2 cellular contexts compared by ENCODE assay signal in genomic region chr7:71439316-71439715, GRCh38.
TF ChIP-seq lines count a peak whose summit lies in the region.

No MANE protein-coding gene starts in this region.

TF ChIP-seq in neural cell, 6 proteins besides CTCF, POLR2A, EP300 and RAD21:
- TF ChIP-seq, protein P1, sequence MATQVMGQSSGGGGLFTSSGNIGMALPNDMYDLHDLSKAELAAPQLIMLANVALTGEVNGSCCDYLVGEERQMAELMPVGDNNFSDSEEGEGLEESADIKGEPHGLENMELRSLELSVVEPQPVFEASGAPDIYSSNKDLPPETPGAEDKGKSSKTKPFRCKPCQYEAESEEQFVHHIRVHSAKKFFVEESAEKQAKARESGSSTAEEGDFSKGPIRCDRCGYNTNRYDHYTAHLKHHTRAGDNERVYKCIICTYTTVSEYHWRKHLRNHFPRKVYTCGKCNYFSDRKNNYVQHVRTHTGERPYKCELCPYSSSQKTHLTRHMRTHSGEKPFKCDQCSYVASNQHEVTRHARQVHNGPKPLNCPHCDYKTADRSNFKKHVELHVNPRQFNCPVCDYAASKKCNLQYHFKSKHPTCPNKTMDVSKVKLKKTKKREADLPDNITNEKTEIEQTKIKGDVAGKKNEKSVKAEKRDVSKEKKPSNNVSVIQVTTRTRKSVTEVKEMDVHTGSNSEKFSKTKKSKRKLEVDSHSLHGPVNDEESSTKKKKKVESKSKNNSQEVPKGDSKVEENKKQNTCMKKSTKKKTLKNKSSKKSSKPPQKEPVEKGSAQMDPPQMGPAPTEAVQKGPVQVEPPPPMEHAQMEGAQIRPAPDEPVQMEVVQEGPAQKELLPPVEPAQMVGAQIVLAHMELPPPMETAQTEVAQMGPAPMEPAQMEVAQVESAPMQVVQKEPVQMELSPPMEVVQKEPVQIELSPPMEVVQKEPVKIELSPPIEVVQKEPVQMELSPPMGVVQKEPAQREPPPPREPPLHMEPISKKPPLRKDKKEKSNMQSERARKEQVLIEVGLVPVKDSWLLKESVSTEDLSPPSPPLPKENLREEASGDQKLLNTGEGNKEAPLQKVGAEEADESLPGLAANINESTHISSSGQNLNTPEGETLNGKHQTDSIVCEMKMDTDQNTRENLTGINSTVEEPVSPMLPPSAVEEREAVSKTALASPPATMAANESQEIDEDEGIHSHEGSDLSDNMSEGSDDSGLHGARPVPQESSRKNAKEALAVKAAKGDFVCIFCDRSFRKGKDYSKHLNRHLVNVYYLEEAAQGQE (IDR thresholded peaks at IDR 0.05; ENCODE audit: borderline replicate concordance) = peak; percentile 97
- TF ChIP-seq TAF1 (IDR thresholded peaks at IDR 0.05; ENCODE audit: low read depth) = no peak
- no peak for TF ChIP-seq EZH2 (IDR thresholded peaks at IDR 0.05; ENCODE audit: borderline replicate concordance, insufficient read depth, low read length, poor library complexity, severe bottlenecking)
- TF ChIP-seq POLR2AphosphoS5 (IDR thresholded peaks at IDR 0.05) = peak; percentile 79
- TF ChIP-seq SMC3 (conservative IDR thresholded peaks at IDR 0.05; ENCODE audit: poor library complexity) = peak; percentile 50
- no peak for TF ChIP-seq MXI1 (conservative IDR thresholded peaks at IDR 0.05; ENCODE audit: poor library complexity, severe bottlenecking)

TF ChIP-seq in WTC11, 78 proteins besides CTCF, POLR2A, EP300 and RAD21 (continued from another document):
- TF ChIP-seq, protein P2, sequence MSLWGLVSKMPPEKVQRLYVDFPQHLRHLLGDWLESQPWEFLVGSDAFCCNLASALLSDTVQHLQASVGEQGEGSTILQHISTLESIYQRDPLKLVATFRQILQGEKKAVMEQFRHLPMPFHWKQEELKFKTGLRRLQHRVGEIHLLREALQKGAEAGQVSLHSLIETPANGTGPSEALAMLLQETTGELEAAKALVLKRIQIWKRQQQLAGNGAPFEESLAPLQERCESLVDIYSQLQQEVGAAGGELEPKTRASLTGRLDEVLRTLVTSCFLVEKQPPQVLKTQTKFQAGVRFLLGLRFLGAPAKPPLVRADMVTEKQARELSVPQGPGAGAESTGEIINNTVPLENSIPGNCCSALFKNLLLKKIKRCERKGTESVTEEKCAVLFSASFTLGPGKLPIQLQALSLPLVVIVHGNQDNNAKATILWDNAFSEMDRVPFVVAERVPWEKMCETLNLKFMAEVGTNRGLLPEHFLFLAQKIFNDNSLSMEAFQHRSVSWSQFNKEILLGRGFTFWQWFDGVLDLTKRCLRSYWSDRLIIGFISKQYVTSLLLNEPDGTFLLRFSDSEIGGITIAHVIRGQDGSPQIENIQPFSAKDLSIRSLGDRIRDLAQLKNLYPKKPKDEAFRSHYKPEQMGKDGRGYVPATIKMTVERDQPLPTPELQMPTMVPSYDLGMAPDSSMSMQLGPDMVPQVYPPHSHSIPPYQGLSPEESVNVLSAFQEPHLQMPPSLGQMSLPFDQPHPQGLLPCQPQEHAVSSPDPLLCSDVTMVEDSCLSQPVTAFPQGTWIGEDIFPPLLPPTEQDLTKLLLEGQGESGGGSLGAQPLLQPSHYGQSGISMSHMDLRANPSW (CRISPR knock-in tag; conservative IDR thresholded peaks at IDR 0.05; ENCODE audit: low read depth) = no peak
